In the genomic region with DNA sequence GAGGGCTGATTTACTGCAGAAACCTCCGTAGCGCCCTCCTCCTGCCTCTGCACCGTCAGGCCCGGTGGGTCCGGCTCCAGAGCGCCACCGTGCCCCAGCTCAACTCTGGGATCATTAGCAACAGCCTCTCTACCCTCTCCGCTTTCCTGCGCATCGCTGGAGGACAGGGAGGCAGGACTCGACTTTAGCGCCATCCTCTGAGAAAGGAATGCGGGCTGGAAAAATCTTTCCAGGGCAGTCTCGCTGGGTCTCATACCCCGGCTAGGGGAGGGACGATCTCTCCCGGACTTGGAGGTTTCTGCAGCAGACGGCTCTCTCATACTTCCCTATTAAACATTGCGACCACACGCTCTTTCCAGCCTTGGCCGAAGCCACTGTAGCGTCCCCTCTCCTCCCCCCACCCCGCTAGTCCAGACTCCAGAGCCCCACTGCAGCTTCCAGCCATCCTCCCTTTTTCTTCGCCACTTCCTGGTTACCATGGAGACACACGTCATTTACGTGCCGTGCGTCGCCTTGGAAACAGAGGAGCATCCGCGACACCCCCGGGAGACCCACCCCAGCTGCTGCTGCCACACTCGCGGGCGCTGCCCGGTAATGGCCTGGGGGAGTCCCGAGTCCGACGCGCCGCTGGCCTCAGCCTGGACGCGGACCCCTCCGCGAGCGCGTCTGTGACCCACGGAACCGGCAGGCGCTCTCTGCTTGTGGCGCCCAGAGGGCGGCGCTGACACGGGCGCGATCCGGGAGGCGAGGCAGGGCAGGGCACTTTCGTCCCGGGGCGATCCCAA, we compare ENCODE assay signal across 8 cellular contexts. TPM values are rescaled to one million over a fixed set of nuclear protein-coding genes. Genes with fewer than 3 reads are reported as not detected.
DNase-seq lines count a peak whose midpoint lies in the region; ATAC-seq and TF ChIP-seq lines count a peak whose summit lies in the region.

TSS of gene CCDC184 (plus strand) at position 554 of the 785 bp plus-strand sequence. CDS start 479 bp downstream, outside the sequence.

- H3K9ac ChIP-seq in endodermal cell (ENCODE audit: extremely low read depth, low read length, poor library complexity, severe bottlenecking), result peak within 1 kb of the TSS; percentile 39

- peak; percentile 70 for ATAC-seq in HG03280 (IDR thresholded peaks at IDR 0.05; ENCODE audit: unreplicated experiment)

- H3K36me3 ChIP-seq in endodermal cell (ENCODE audit: control insufficient read depth, insufficient read depth, low read length), result no peaks in the 10 kb centered on the region
- H3K36me3 ChIP-seq in mesodermal cell (ENCODE audit: control insufficient read depth, insufficient read depth, low read length), result no peaks in the 10 kb centered on the region

- H3K27ac Mint-ChIP-seq in endodermal cell, result no peak within 1 kb of the TSS

- peak within 1 kb of the TSS; percentile 85 for H3K27ac ChIP-seq in endodermal cell (ENCODE audit: low read depth, low read length)
- peak within 1 kb of the TSS; percentile 69 for H3K27ac ChIP-seq in mesodermal cell (ENCODE audit: low read depth, low read length, severe bottlenecking)

- H3K4me1 ChIP-seq in endodermal cell (ENCODE audit: control insufficient read depth, insufficient read depth, low read length) (no peaks in the 10 kb centered on the region), mesodermal cell (ENCODE audit: control insufficient read depth, insufficient read depth, low read length, poor library complexity, severe bottlenecking) (peaks cover 8% of the 10 kb centered on the region)

- peaks cover 100% of the 10 kb centered on the region for H3K27me3 Mint-ChIP-seq in endodermal cell (ENCODE audit: insufficient read depth)

- peak within 1 kb of the TSS; percentile 66 for H3K4me3 Mint-ChIP-seq in endodermal cell

- no peaks in the 10 kb centered on the region for H3K9me3 ChIP-seq in endodermal cell (ENCODE audit: control insufficient read depth, low read length)
- no peaks in the 10 kb centered on the region for H3K9me3 ChIP-seq in mesodermal cell (ENCODE audit: control insufficient read depth, low read length)

- peak; percentile 14 for TF ChIP-seq POLR2A in GM18951 (IDR thresholded peaks at IDR 0.05; ENCODE audit: extremely low read depth, insufficient read depth, insufficient read length)

- H3K36me3 Mint-ChIP-seq in endodermal cell (ENCODE audit: low read depth), result no peaks in the 10 kb centered on the region

- no peaks in the 10 kb centered on the region for H3K9me3 Mint-ChIP-seq in endodermal cell

- in situ Hi-C loops in GM18951 (cut with MboI; ENCODE audit: low sequenced_read_pairs, unreplicated experiment), result no loop called here

- H3K4me1 Mint-ChIP-seq in endodermal cell, result no peaks in the 10 kb centered on the region

- H3K27me3 ChIP-seq in endodermal cell (ENCODE audit: control insufficient read depth, insufficient read depth, low read length, poor library complexity, severe bottlenecking), result peaks cover 100% of the 10 kb centered on the region

- DNase-seq in AG09309 (ENCODE audit: low read depth) (no peak), NCI-H748 (lab: John Stamatoyannopoulos, UW; ENCODE audit: unreplicated experiment) (peak; percentile 96), endodermal cell (peak; percentile 93)
- peak; percentile 35 for DNase-seq in activated CD8-positive, alpha-beta memory T cell treated with anti-CD3 and anti-CD28 coated beads, Interleukin-2, amount 50 U/mL, for 1 hour (ENCODE audit: extremely low read depth)
- DNase-seq in stimulated activated CD8-positive, alpha-beta memory T cell treated with anti-CD3 and anti-CD28 coated beads, Interleukin-15, amount 100 ng/mL, for 24 hours (ENCODE audit: low read depth), result peak; percentile 28

- TF ChIP-seq CTCF in AG09309 (IDR thresholded peaks at IDR 0.05; ENCODE audit: control insufficient read depth, insufficient read depth, low read depth, low read length, missing control alignments) (peak; percentile 41), endodermal cell (conservative IDR thresholded peaks at IDR 0.05) (peak; percentile 49)

- WGBS in endodermal cell (ENCODE audit: insufficient coverage in 1 of 2, insufficient read length in 1 of 2), 2 experiments, result 1% methylated on average over 22 to 61 of the region's 61 CpGs
- WGBS in mesodermal cell (ENCODE audit: insufficient coverage in 2 of 2), 2 experiments, result 0% methylated on average over 53 to 58 of the region's 61 CpGs

- peak within 1 kb of the TSS; percentile 64 for H3K4me3 ChIP-seq in AG09309 (ENCODE audit: control insufficient read depth, low read depth, low read length)
- peak within 1 kb of the TSS; percentile 83 for H3K4me3 ChIP-seq in endodermal cell (ENCODE audit: low read length)
- H3K4me3 ChIP-seq in mesodermal cell (ENCODE audit: extremely low read depth, insufficient read depth, low read length, poor library complexity, severe bottlenecking), result peak within 1 kb of the TSS; percentile 56

RNA-seq across cellular contexts. Expression of gene CCDC184, which starts in this region (rescaled TPM):
- not detected for total RNA-seq in endodermal cell
- polyA plus RNA-seq in endodermal cell (2013, experiment 1 of 2), result 9.2 TPM
- 9.0 TPM for polyA plus RNA-seq in endodermal cell (2013, experiment 2 of 2)
- 3.5 TPM for polyA plus RNA-seq in mesodermal cell (2013, experiment 1 of 2)
- polyA plus RNA-seq in mesodermal cell (2013, experiment 2 of 2), result 4.5 TPM
